In genomic region chr18:22899421-22899820, GRCh38 we compare ENCODE assay signal across 8 cellular contexts.
"Had no signal": no experiment of that assay in that cellular context is flagged by ENCODE, and none has a peak within 500 bp of the region (broad histone marks: within the 10 kb centered on the region; RNA-seq: fewer than 3 reads in every experiment).

No MANE protein-coding gene starts in this region.

- H3K36me3 ChIP-seq: HAP-1 had no signal

- ATAC-seq: HCT116, K562 had no signal

- H3K4me3 ChIP-seq: HAP-1, K562 had no signal

- DNase-seq: GOT3, H7, HFFc6, IMR-90, KG1 had no signal

- H3K4me3 Mint-ChIP-seq: HFFc6 had no signal

- H3K9me3 ChIP-seq: HAP-1 had no signal

- H3K27ac Mint-ChIP-seq: HFFc6 had no signal
